ENCODE assay signal across 11 cellular contexts in the genomic region with DNA sequence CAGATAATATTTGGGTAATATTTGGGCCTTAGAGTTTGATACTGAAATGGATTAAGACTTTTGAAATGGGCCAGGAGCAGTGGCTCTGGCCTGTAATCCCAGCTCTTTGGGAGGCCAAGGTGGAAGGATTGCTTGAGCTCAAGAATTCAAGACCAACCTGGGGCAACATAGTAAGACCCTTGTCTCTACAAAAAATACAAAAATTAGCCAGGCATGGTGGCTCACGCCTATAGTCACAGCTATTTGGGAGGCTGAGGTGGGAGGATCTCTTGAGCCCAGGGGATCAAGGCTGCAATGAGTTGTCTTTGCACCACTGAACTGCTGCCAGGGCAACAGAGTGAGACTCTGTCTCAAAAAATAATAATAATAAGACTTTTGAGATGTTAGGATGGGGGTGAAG. TPM values are rescaled to one million over a fixed set of nuclear protein-coding genes. Genes with fewer than 3 reads are reported as not detected.
DNase-seq lines count a peak whose midpoint lies in the region; TF ChIP-seq lines count a peak whose summit lies in the region.
"Had no signal": no experiment of that assay in that cellular context is flagged by ENCODE, and none has a peak within 500 bp of the region (broad histone marks: within the 10 kb centered on the region; RNA-seq: fewer than 3 reads in every experiment).

No MANE protein-coding gene starts in this region.

- H3K27ac Mint-ChIP-seq in Caco-2 (ENCODE audit: unreplicated experiment) = no peak overlapping the region
- H3K27ac Mint-ChIP-seq in endodermal cell = no peak overlapping the region

- no peak overlapping the region for H3K4ac ChIP-seq in trophoblast cell (ENCODE audit: low read depth, low read length)

- CTCF ChIA-PET in Caco-2 (lab: Charles Lee) = no interaction called here
- CTCF ChIA-PET in OCI-LY7 (lab: Charles Lee; ENCODE audit: unreplicated experiment) = no interaction called here

- peaks cover 10% of the 10 kb centered on the region for H3K4me1 ChIP-seq in Caco-2
- H3K4me1 ChIP-seq in OCI-LY7 (ENCODE audit: insufficient read depth, low read length, poor library complexity, severe bottlenecking) = peaks cover 17% of the 10 kb centered on the region
- no peaks in the 10 kb centered on the region for H3K4me1 ChIP-seq in endodermal cell (ENCODE audit: control insufficient read depth, insufficient read depth, low read length)
- peaks cover 11 to 17% of the 10 kb centered on the region in 2 experiments for H3K4me1 ChIP-seq in trophoblast cell (ENCODE audit: control insufficient read depth in 1 of 2, insufficient read depth in 2 of 2, low read length in 2 of 2)
- H3K4me1 ChIP-seq in colonic mucosa = no peaks in the 10 kb centered on the region

- no peak overlapping the region for H4K91ac ChIP-seq in trophoblast cell (ENCODE audit: low read depth, low read length)

- TF ChIP-seq CTCF in Caco-2 (IDR thresholded peaks at IDR 0.05; ENCODE audit: insufficient read depth in 1 of 2, low read depth in 1 of 2, low read length in 1 of 2, severe bottlenecking in 1 of 2, unreplicated experiment in 1 of 2) (no peak), OCI-LY7 (conservative IDR thresholded peaks at IDR 0.05; ENCODE audit: low read length) (no peak), endodermal cell (conservative IDR thresholded peaks at IDR 0.05) (no peak), colonic mucosa (IDR thresholded peaks at IDR 0.05) (no peak)

- DNase-seq in Caco-2 (no peak), OCI-LY7 (ENCODE audit: low spot score) (no peak), endodermal cell (no peak), trophoblast cell (no peak), D341Med (ENCODE audit: low spot score) (no peak), colonic mucosa (no peak), NCI-H2081 (lab: John Stamatoyannopoulos, UW) (no peak)
- DNase-seq: dorsolateral prefrontal cortex; heart left ventricle; midbrain; stimulated activated CD4-positive, alpha-beta T cell treated with anti-CD3 and anti-CD28 coated beads, Interleukin-4, amount 100 ng/mL, for 1 hour had no signal

- WGBS in endodermal cell (ENCODE audit: insufficient coverage in 1 of 2, insufficient read length in 1 of 2), 2 experiments = 92% methylated on average over 1 of the region's 1 CpG; no CpG with 5 or more reads in 1 of the 2 experiments
- WGBS in trophoblast cell (ENCODE audit: extremely low coverage, insufficient coverage, insufficient read length) = no CpG with 5 or more reads among the region's 1 CpG

- H3K4me3 Mint-ChIP-seq in Caco-2 (ENCODE audit: unreplicated experiment) (peak overlapping the region; percentile 98), endodermal cell (peak overlapping the region; percentile 91)

- H3K27me3 Mint-ChIP-seq in Caco-2 (ENCODE audit: insufficient read depth, unreplicated experiment) = no peaks in the 10 kb centered on the region
- H3K27me3 Mint-ChIP-seq in endodermal cell (ENCODE audit: insufficient read depth) = no peaks in the 10 kb centered on the region

- H3K9ac ChIP-seq in endodermal cell (ENCODE audit: extremely low read depth, low read length, poor library complexity, severe bottlenecking) (no peak overlapping the region), trophoblast cell (ENCODE audit: low read length) (no peak overlapping the region), colonic mucosa (ENCODE audit: low read depth in 2 of 2, low read length in 2 of 2) (no peak overlapping the region)

- H3K79me2 ChIP-seq in OCI-LY7 (ENCODE audit: insufficient read depth, low read depth, low read length) (peaks cover 4% of the 10 kb centered on the region; the same call in 1 of the 2 replicates), trophoblast cell (ENCODE audit: control insufficient read depth, insufficient read depth, low read length, poor library complexity) (peaks cover 8% of the 10 kb centered on the region)

- H2AK5ac ChIP-seq in trophoblast cell (ENCODE audit: low read length) = no peak overlapping the region

- no peaks in the 10 kb centered on the region for H3K27me3 ChIP-seq in Caco-2 (replicated peaks; ENCODE audit: control insufficient read depth, insufficient read depth, low read length)
- no peaks in the 10 kb centered on the region for H3K27me3 ChIP-seq in endodermal cell (ENCODE audit: control insufficient read depth, insufficient read depth, low read length, poor library complexity, severe bottlenecking)
- no peaks in the 10 kb centered on the region for H3K27me3 ChIP-seq in trophoblast cell (ENCODE audit: insufficient read depth, low read length)
- no peaks in the 10 kb centered on the region for H3K27me3 ChIP-seq in colonic mucosa
- H3K27me3 ChIP-seq: dorsolateral prefrontal cortex, heart left ventricle had no signal

- H3K4me2 ChIP-seq in OCI-LY7 (ENCODE audit: low read length) (peak overlapping the region; percentile 86), trophoblast cell (ENCODE audit: low read length) (no peak overlapping the region)

- no TSS peak for BruUV-seq in Caco-2 (replicated peaks; lab: Mats Ljungman, UMichigan)
- BruUV-seq in OCI-LY7 (replicated peaks; lab: Mats Ljungman, UMichigan) = no TSS peak

- H4K12ac ChIP-seq in trophoblast cell (ENCODE audit: low read depth, low read length) = peak overlapping the region; percentile 67

- H2AFZ ChIP-seq in OCI-LY7 (ENCODE audit: low read length) (peak overlapping the region; percentile 89; the same call in 1 of the 2 replicates), trophoblast cell (ENCODE audit: insufficient read depth, low read length, poor library complexity) (no peak overlapping the region)

- H3K9me3 Mint-ChIP-seq in Caco-2 (ENCODE audit: unreplicated experiment) (peaks cover 21% of the 10 kb centered on the region), endodermal cell (peaks cover 36% of the 10 kb centered on the region)

- H3K4me1 Mint-ChIP-seq in Caco-2 (ENCODE audit: low read depth, unreplicated experiment) (peaks cover 21% of the 10 kb centered on the region), endodermal cell (peaks cover 28% of the 10 kb centered on the region)

- no peak overlapping the region for H2BK12ac ChIP-seq in trophoblast cell (ENCODE audit: low read length)

- intact Hi-C loops in Caco-2 (cut with micrococcal nuclease; ENCODE audit: unreplicated experiment) (no loop called here), OCI-LY7 (cut with micrococcal nuclease; ENCODE audit: unreplicated experiment) (no loop called here), colonic mucosa (cut with DNase I) (no loop called here)

- peaks cover 12% of the 10 kb centered on the region for H3K79me1 ChIP-seq in trophoblast cell (ENCODE audit: low read length)

- no peak overlapping the region for H3K18ac ChIP-seq in trophoblast cell (ENCODE audit: low read length)

- no peak overlapping the region for H2BK5ac ChIP-seq in trophoblast cell (ENCODE audit: low read depth, low read length, poor library complexity)

- H3K27ac ChIP-seq in OCI-LY7 (ENCODE audit: low read depth, low read length, poor library complexity, severe bottlenecking) = no peak overlapping the region
- H3K27ac ChIP-seq in endodermal cell (ENCODE audit: low read depth, low read length) = no peak overlapping the region
- H3K27ac ChIP-seq in trophoblast cell (ENCODE audit: low read depth, low read length) = no peak overlapping the region
- no peak overlapping the region for H3K27ac ChIP-seq in colonic mucosa

- H3K9me2 ChIP-seq in OCI-LY7 (ENCODE audit: insufficient read depth, low read length) = no peaks in the 10 kb centered on the region

- no peaks in the 10 kb centered on the region for H4K20me1 ChIP-seq in OCI-LY7 (ENCODE audit: insufficient read depth, low read length)

- POLR2A ChIA-PET in Caco-2 (lab: Charles Lee) = no interaction called here
- POLR2A ChIA-PET in OCI-LY7 (lab: Charles Lee) = interaction anchor here (1.0 to 1.5 kb wide), 2 partner anchors 13 to 17 kb away, joined by 4 to 10 read pairs; a partner anchor contains a TSS

- H3K14ac ChIP-seq in trophoblast cell (ENCODE audit: low read length) = no peak overlapping the region

- H4K8ac ChIP-seq in trophoblast cell (ENCODE audit: low read depth, low read length) = peak overlapping the region; percentile 86

- H3K36me3 ChIP-seq in Caco-2 (ENCODE audit: control insufficient read depth, insufficient read depth, low read length) (peaks cover 3% of the 10 kb centered on the region; the same call in 1 of the 2 replicates), OCI-LY7 (ENCODE audit: insufficient read depth, low read length) (peaks cover 26% of the 10 kb centered on the region), endodermal cell (ENCODE audit: control insufficient read depth, insufficient read depth, low read length) (peaks cover 22% of the 10 kb centered on the region), trophoblast cell (ENCODE audit: control insufficient read depth in 1 of 2, insufficient read depth in 2 of 2, low read length in 2 of 2) (peaks cover 9 to 10% of the 10 kb centered on the region in 2 experiments), colonic mucosa (no peaks in the 10 kb centered on the region)

- no peak overlapping the region for H2BK120ac ChIP-seq in trophoblast cell (ENCODE audit: insufficient read depth, low read length, poor library complexity)

- H3K9me3 ChIP-seq in Caco-2 (peaks cover 25% of the 10 kb centered on the region), OCI-LY7 (ENCODE audit: low read length) (no peaks in the 10 kb centered on the region), endodermal cell (ENCODE audit: control insufficient read depth, low read length) (peaks cover 21% of the 10 kb centered on the region), trophoblast cell (ENCODE audit: insufficient read depth, low read depth, low read length) (no peaks in the 10 kb centered on the region), colonic mucosa (no peaks in the 10 kb centered on the region)
- H3K9me3 ChIP-seq: heart left ventricle had no signal

- no peak overlapping the region for H3K23ac ChIP-seq in trophoblast cell (ENCODE audit: low read length)

- H3K4me3 ChIP-seq in Caco-2 (ENCODE audit: low read depth, low read length) (no peak overlapping the region), OCI-LY7 (ENCODE audit: low read depth, low read length, poor library complexity, severe bottlenecking) (peak overlapping the region; percentile 84), endodermal cell (ENCODE audit: low read length) (peak overlapping the region; percentile 100), trophoblast cell (ENCODE audit: low read depth, low read length) (no peak overlapping the region), colonic mucosa (no peak overlapping the region)

- peaks cover 18% of the 10 kb centered on the region for H3K36me3 Mint-ChIP-seq in Caco-2 (ENCODE audit: insufficient read depth, unreplicated experiment)
- H3K36me3 Mint-ChIP-seq in endodermal cell (ENCODE audit: low read depth) = peaks cover 21% of the 10 kb centered on the region

RNA-seq across cellular contexts. Expression of a gene that starts 0.9 kb away (rescaled TPM):
- total RNA-seq in Caco-2 (2022) = 6.3 and 8.8 TPM in 2 replicates
- total RNA-seq in OCI-LY7 (2014; rRNA removed; shearing (Covaris generic)) = 8.0 and 13.2 TPM in 2 replicates
- total RNA-seq in OCI-LY7 (2022) = 14.8 and 20.7 TPM in 2 replicates
- 10 to 100 TPM; 22.1 to 26.2 TPM for total RNA-seq in endodermal cell
- 10.9 TPM for polyA plus RNA-seq in endodermal cell (2013, experiment 1 of 2)
- 7.9 TPM for polyA plus RNA-seq in endodermal cell (2013, experiment 2 of 2)
- 50.0 and 50.5 TPM in 2 replicates for polyA plus RNA-seq in trophoblast cell (2013)
- 10 to 100 TPM; 10.2 to 10.6 TPM for total RNA-seq in colonic mucosa

RNA-seq across cellular contexts. Expression of a gene that starts 17.5 kb away (rescaled TPM):
- 279 and 291 TPM in 2 replicates for total RNA-seq in Caco-2 (2022)
- total RNA-seq in OCI-LY7 (2014; rRNA removed; shearing (Covaris generic)) = 117 and 154 TPM in 2 replicates
- total RNA-seq in OCI-LY7 (2022) = 207 and 208 TPM in 2 replicates
- 100 to 1,000 TPM; 345 to 348 TPM for total RNA-seq in endodermal cell
- polyA plus RNA-seq in endodermal cell (2013, experiment 1 of 2) = 262 TPM
- polyA plus RNA-seq in endodermal cell (2013, experiment 2 of 2) = 237 TPM
- 130 and 133 TPM in 2 replicates for polyA plus RNA-seq in trophoblast cell (2013)
- 100 to 1,000 TPM; 273 to 378 TPM for total RNA-seq in colonic mucosa

RNA-seq across cellular contexts. Expression of a gene that starts 32.6 kb away (rescaled TPM):
- 5.7 and 7.1 TPM in 2 replicates for total RNA-seq in Caco-2 (2022)
- total RNA-seq in OCI-LY7 (2014; rRNA removed; shearing (Covaris generic)) = 3.8 and 5.2 TPM in 2 replicates
- total RNA-seq in OCI-LY7 (2022) = 7.1 and 7.2 TPM in 2 replicates
- total RNA-seq in endodermal cell = 10 to 100 TPM; 23.5 to 24.5 TPM
- 12.2 TPM for polyA plus RNA-seq in endodermal cell (2013, experiment 1 of 2)
- 11.6 TPM for polyA plus RNA-seq in endodermal cell (2013, experiment 2 of 2)
- polyA plus RNA-seq in trophoblast cell (2013) = 7.2 and 7.4 TPM in 2 replicates
- total RNA-seq in colonic mucosa = 1 to 10 TPM; 6.8 to 8.5 TPM

Comparison
In these comparisons a context has a peak if more than half of its experiments do, and no peak if none do; other contexts are left out.
1. H3K4me3 ChIP-seq: peak in OCI-LY7 (single experiment) and endodermal cell (single experiment); none in Caco-2 (single experiment), trophoblast cell (single experiment) and colonic mucosa (single experiment).